ENCODE assay signal across 5 cellular contexts in the genomic region with DNA sequence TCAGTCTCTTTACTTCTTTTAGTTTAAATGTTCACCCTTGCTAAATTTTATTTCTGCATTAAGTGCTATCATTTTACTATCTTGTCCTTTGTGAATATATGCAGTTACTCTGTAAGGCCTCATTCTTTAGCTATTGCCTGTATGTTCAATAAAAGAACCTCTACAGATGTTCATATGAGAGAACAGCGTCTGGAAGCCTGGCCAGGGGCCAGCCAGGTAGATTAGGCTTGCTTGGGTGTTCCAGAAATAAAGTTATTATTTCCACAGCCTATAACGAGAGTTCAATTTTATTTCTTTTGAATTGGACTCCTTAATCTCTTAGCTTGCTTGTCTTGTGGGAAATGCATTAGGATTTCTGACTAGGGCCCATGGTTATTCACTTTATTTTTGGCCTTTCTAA.
"Had no signal": no experiment of that assay in that cellular context is flagged by ENCODE, and none has a peak within 500 bp of the region (broad histone marks: within the 10 kb centered on the region; RNA-seq: fewer than 3 reads in every experiment).

No MANE protein-coding gene starts in this region.

- H3K4me1 Mint-ChIP-seq: GM23338 had no signal

- H3K27ac Mint-ChIP-seq: GM23338, HFFc6 had no signal

- H3K4me2 ChIP-seq: GM23338 had no signal

- DNase-seq: HFFc6, IMR-90 had no signal

- H3K4me3 Mint-ChIP-seq: GM23338, HFFc6 had no signal

- ATAC-seq: GM23338, HCT116 had no signal

- H3K36me3 ChIP-seq: HAP-1 had no signal

- H3K9me3 ChIP-seq: HAP-1 had no signal

- H2AFZ ChIP-seq: GM23338 had no signal

- H3K9me3 Mint-ChIP-seq: GM23338, HFFc6 had no signal

- H3K4me1 ChIP-seq: HAP-1 had no signal

- H3K4me3 ChIP-seq: GM23338, HAP-1 had no signal
